33 cellular contexts compared by ENCODE assay signal in genomic region chr4:91636083-91636482, GRCh38.
"Had no signal": no experiment of that assay in that cellular context is flagged by ENCODE, and none has a peak within 500 bp of the region (broad histone marks: within the 10 kb centered on the region; RNA-seq: fewer than 3 reads in every experiment).

No MANE protein-coding gene starts in this region.

- H3K4me1 ChIP-seq: esophagus muscularis mucosa, foreskin keratinocyte, gastrocnemius medialis, heart left ventricle had no signal

- H3K9me3 ChIP-seq: esophagus muscularis mucosa, gastrocnemius medialis had no signal

- H3K27me3 Mint-ChIP-seq: activated CD4-positive, alpha-beta memory T cell treated with anti-CD3 and anti-CD28 coated beads, Interleukin-2, amount 10 ng/mL, durations not matched to agents 7 days and 5 days; activated CD4-positive, alpha-beta T cell treated with anti-CD3 and anti-CD28 coated beads, Interleukin-2, amount 10 ng/mL, durations not matched to agents 7 days and 5 days; activated naive CD4-positive, alpha-beta T cell treated with anti-CD3 and anti-CD28 coated beads, Interleukin-2, amount 10 ng/mL, durations not matched to agents 7 days and 5 days; activated T-cell treated with anti-CD3 and anti-CD28 coated beads, Interleukin-2, amount 50 U/mL, for 24 hours; central memory CD8-positive, alpha-beta T cell; dendritic cell treated with granulocyte-macrophage colony-stimulating factor and Interleukin-4, amounts not matched to agents 40 ng/mL and 50 ng/mL, for 4 days; T-cell; T-helper 17 cell had no signal

- DNase-seq: activated CD4-positive, alpha-beta memory T cell treated with anti-CD3 and anti-CD28 coated beads, Interleukin-2, amount 10 ng/mL, durations not matched to agents 7 days and 5 days; activated CD4-positive, alpha-beta T cell treated with anti-CD3 and anti-CD28 coated beads for 1 hour; activated CD4-positive, alpha-beta T cell treated with anti-CD3 and anti-CD28 coated beads for 4 hours; activated CD4-positive, alpha-beta T cell treated with anti-CD3 and anti-CD28 coated beads, Interleukin-2, amount 10 ng/mL, durations not matched to agents 7 days and 5 days; activated CD4-positive, alpha-beta T cell treated with anti-CD3 and anti-CD28 coated beads, Interleukin-2, amount 50 U/mL, for 4 hours; activated CD8-positive, alpha-beta memory T cell treated with anti-CD3 and anti-CD28 coated beads, Interleukin-2, amount 50 U/mL, for 48 hours; activated gamma-delta T cell; activated naive CD4-positive, alpha-beta T cell; activated naive CD4-positive, alpha-beta T cell treated with anti-CD3 and anti-CD28 coated beads, Interleukin-2, amount 10 ng/mL, durations not matched to agents 7 days and 5 days; activated T-cell treated with anti-CD3 and anti-CD28 coated beads for 4 hours; activated T-cell treated with anti-CD3 and anti-CD28 coated beads, Interleukin-2, amount 50 U/mL, for 24 hours; activated T-cell treated with anti-CD3 and anti-CD28 coated beads, Interleukin-2, amount 50 U/mL, for 72 hours; amniotic stem cell; anterior cingulate cortex; brain microvascular endothelial cell; dorsolateral prefrontal cortex; effector memory CD4-positive, alpha-beta T cell; erythroblast; foreskin keratinocyte; gastrocnemius medialis; glutamatergic neuron; heart left ventricle; T-cell; T-helper 17 cell; T1000 had no signal

- H3K36me3 Mint-ChIP-seq: activated naive CD4-positive, alpha-beta T cell treated with anti-CD3 and anti-CD28 coated beads, Interleukin-2, amount 10 ng/mL, durations not matched to agents 7 days and 5 days; activated naive CD4-positive, alpha-beta T cell treated with anti-CD3 and anti-CD28 coated beads, Interleukin-2, amount 50 U/mL, for 72 hours; T-cell had no signal

- H3K27ac ChIP-seq: brain microvascular endothelial cell, coronary artery, dorsolateral prefrontal cortex, esophagus muscularis mucosa, foreskin keratinocyte, gastrocnemius medialis, heart left ventricle had no signal

- H3K27ac Mint-ChIP-seq: activated CD4-positive, alpha-beta memory T cell treated with anti-CD3 and anti-CD28 coated beads, Interleukin-2, amount 10 ng/mL, durations not matched to agents 7 days and 5 days; activated CD4-positive, alpha-beta T cell treated with anti-CD3 and anti-CD28 coated beads, Interleukin-2, amount 10 ng/mL, durations not matched to agents 7 days and 5 days; activated naive CD4-positive, alpha-beta T cell treated with anti-CD3 and anti-CD28 coated beads, Interleukin-2, amount 10 ng/mL, durations not matched to agents 7 days and 5 days; activated naive CD4-positive, alpha-beta T cell treated with anti-CD3 and anti-CD28 coated beads, Interleukin-2, amount 50 U/mL, for 72 hours; activated T-cell treated with anti-CD3 and anti-CD28 coated beads, Interleukin-2, amount 50 U/mL, for 24 hours; activated T-cell treated with anti-CD3 and anti-CD28 coated beads, Interleukin-2, amount 50 U/mL, for 72 hours; dendritic cell treated with granulocyte-macrophage colony-stimulating factor and Interleukin-4, amounts not matched to agents 40 ng/mL and 50 ng/mL, for 4 days; T-cell; T-helper 17 cell; T-helper 2 cell treated with Interferon-gamma antibody and Interleukin-4, amounts not matched to agents 5 μg/mL and 100 μg/mL, for 36 hours had no signal

- H3K4me1 Mint-ChIP-seq: activated CD4-positive, alpha-beta memory T cell treated with anti-CD3 and anti-CD28 coated beads, Interleukin-2, amount 10 ng/mL, durations not matched to agents 7 days and 5 days; activated CD4-positive, alpha-beta T cell treated with anti-CD3 and anti-CD28 coated beads, Interleukin-2, amount 10 ng/mL, durations not matched to agents 7 days and 5 days; activated naive CD4-positive, alpha-beta T cell treated with anti-CD3 and anti-CD28 coated beads, Interleukin-2, amount 10 ng/mL, durations not matched to agents 7 days and 5 days; central memory CD8-positive, alpha-beta T cell; T-cell; T-helper 17 cell had no signal

- H3K36me3 ChIP-seq: brain microvascular endothelial cell, esophagus muscularis mucosa, gastrocnemius medialis, heart left ventricle had no signal

- ATAC-seq: activated naive CD4-positive, alpha-beta T cell treated with anti-CD3 and anti-CD28 coated beads, Interleukin-2, amount 50 U/mL, for 72 hours; activated T-cell treated with anti-CD3 and anti-CD28 coated beads, Interleukin-2, amount 50 U/mL, for 72 hours; foreskin keratinocyte; gastrocnemius medialis; heart left ventricle; T-cell; T-helper 17 cell had no signal

- H3K27me3 ChIP-seq: brain microvascular endothelial cell, dorsolateral prefrontal cortex, esophagus muscularis mucosa, foreskin keratinocyte, gastrocnemius medialis, heart left ventricle had no signal

- H3K4me3 Mint-ChIP-seq: activated CD4-positive, alpha-beta memory T cell treated with anti-CD3 and anti-CD28 coated beads, Interleukin-2, amount 10 ng/mL, durations not matched to agents 7 days and 5 days; activated CD4-positive, alpha-beta T cell treated with anti-CD3 and anti-CD28 coated beads, Interleukin-2, amount 10 ng/mL, durations not matched to agents 7 days and 5 days; activated naive CD4-positive, alpha-beta T cell treated with anti-CD3 and anti-CD28 coated beads, Interleukin-2, amount 10 ng/mL, durations not matched to agents 7 days and 5 days; activated T-cell treated with anti-CD3 and anti-CD28 coated beads, Interleukin-2, amount 50 U/mL, for 24 hours; activated T-cell treated with anti-CD3 and anti-CD28 coated beads, Interleukin-2, amount 50 U/mL, for 72 hours; central memory CD8-positive, alpha-beta T cell; dendritic cell treated with granulocyte-macrophage colony-stimulating factor and Interleukin-4, amounts not matched to agents 40 ng/mL and 50 ng/mL, for 4 days; T-cell; T-helper 17 cell; T-helper 2 cell treated with Interferon-gamma antibody and Interleukin-4, amounts not matched to agents 5 μg/mL and 100 μg/mL, for 36 hours had no signal

- FAIRE-seq: astrocyte, bronchial epithelial cell had no signal

- H3K4me3 ChIP-seq: coronary artery, dorsolateral prefrontal cortex, esophagus muscularis mucosa, gastrocnemius medialis, heart left ventricle had no signal
